In the genomic region with DNA sequence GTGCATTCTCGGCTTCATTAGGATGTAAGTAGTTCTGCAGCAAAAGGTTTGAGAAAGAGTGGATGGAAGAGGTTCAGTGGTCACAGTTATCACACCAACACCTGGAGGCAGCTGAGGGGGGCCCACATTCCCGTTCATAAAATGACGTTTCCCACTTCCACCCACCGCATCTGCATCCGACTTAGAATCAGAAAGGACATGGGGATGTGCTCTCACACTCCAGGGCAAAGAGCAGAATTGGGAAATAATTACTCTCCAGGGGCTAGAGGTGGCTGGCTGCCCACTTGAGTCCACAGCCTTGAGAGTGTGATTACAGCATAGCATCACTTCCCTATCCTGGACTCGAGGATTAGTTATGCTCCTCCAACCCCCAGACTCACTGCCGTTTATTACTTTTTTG, we compare ENCODE assay signal across 23 cellular contexts.
"Had no signal": no experiment of that assay in that cellular context is flagged by ENCODE, and none has a peak within 500 bp of the region (broad histone marks: within the 10 kb centered on the region; RNA-seq: fewer than 3 reads in every experiment).

No MANE protein-coding gene starts in this region.

- H3K27me3 ChIP-seq: ascending aorta, esophagus muscularis mucosa, foreskin keratinocyte, stomach had no signal

- H3K27me3 Mint-ChIP-seq: activated CD4-positive, alpha-beta T cell treated with anti-CD3 and anti-CD28 coated beads, Interleukin-2, amount 10 ng/mL, durations not matched to agents 24 days and 14 days; activated naive CD4-positive, alpha-beta T cell treated with anti-CD3 and anti-CD28 coated beads, Interleukin-2, amount 10 ng/mL, durations not matched to agents 7 days and 5 days; dendritic cell treated with granulocyte-macrophage colony-stimulating factor and Interleukin-4, amounts not matched to agents 40 ng/mL and 50 ng/mL, for 4 days; progenitor cell of endocrine pancreas had no signal

- H3K27ac ChIP-seq: ascending aorta, esophagus muscularis mucosa, foreskin keratinocyte, stomach had no signal

- H3K36me3 Mint-ChIP-seq: stimulated activated effector memory CD8-positive, alpha-beta T cell treated with anti-CD3 and anti-CD28 coated beads, Interleukin-12 subunit alpha, Interleukin-12 subunit beta, amount 100 ng/mL, for 72 hours had no signal

- H3K4me2 ChIP-seq: smooth muscle cell had no signal

- ATAC-seq: activated CD8-positive, alpha-beta T cell treated with anti-CD3 and anti-CD28 coated beads, Interleukin-2, amount 10 ng/mL, durations not matched to agents 7 days and 5 days; activated T-cell treated with anti-CD3 and anti-CD28 coated beads, Interleukin-2, amount 50 U/mL, for 4 hours; foreskin keratinocyte; stimulated activated effector memory CD8-positive, alpha-beta T cell treated with anti-CD3 and anti-CD28 coated beads, Interleukin-12 subunit alpha, Interleukin-12 subunit beta, amount 100 ng/mL, for 72 hours had no signal

- H3K36me3 ChIP-seq: ascending aorta, esophagus muscularis mucosa had no signal

- H3K4me3 ChIP-seq: ascending aorta, esophagus muscularis mucosa, smooth muscle cell, stomach had no signal

- H3K4me1 ChIP-seq: ascending aorta, esophagus muscularis mucosa, foreskin keratinocyte, stomach had no signal

- H3K9me3 Mint-ChIP-seq: activated CD4-positive, alpha-beta T cell treated with anti-CD3 and anti-CD28 coated beads, Interleukin-2, amount 10 ng/mL, durations not matched to agents 24 days and 14 days; activated T-cell treated with anti-CD3 and anti-CD28 coated beads, Interleukin-2, amount 50 U/mL, for 4 hours; dendritic cell treated with granulocyte-macrophage colony-stimulating factor and Interleukin-4, amounts not matched to agents 40 ng/mL and 50 ng/mL, for 4 days; stimulated activated effector memory CD8-positive, alpha-beta T cell treated with anti-CD3 and anti-CD28 coated beads, Interleukin-12 subunit alpha, Interleukin-12 subunit beta, amount 100 ng/mL, for 72 hours had no signal

- DNase-seq: activated CD4-positive, alpha-beta T cell treated with anti-CD3 and anti-CD28 coated beads, Interleukin-2, amount 10 ng/mL, durations not matched to agents 24 days and 14 days; activated CD8-positive, alpha-beta memory T cell treated with anti-CD3 and anti-CD28 coated beads, Interleukin-2, amount 50 U/mL, for 4 hours; activated CD8-positive, alpha-beta T cell treated with anti-CD3 and anti-CD28 coated beads, Interleukin-2, amount 10 ng/mL, durations not matched to agents 7 days and 5 days; activated naive CD4-positive, alpha-beta T cell treated with anti-CD3 and anti-CD28 coated beads, Interleukin-2, amount 10 ng/mL, durations not matched to agents 7 days and 5 days; activated T-cell treated with anti-CD3 and anti-CD28 coated beads, Interleukin-2, amount 50 U/mL, for 4 hours; cerebellar nuclear complex; effector CD8-positive, alpha-beta T cell; foreskin keratinocyte; hippocampal formation; left cardiac atrium; occipital lobe; stimulated activated CD4-positive, alpha-beta T cell treated with anti-CD3 and anti-CD28 coated beads, Interleukin-4, amount 100 ng/mL, for 24 hours; stomach; T1000; trophoblast cell had no signal

- FAIRE-seq: endothelial cell of umbilical vein, islet of Langerhans had no signal

- H3K4me3 Mint-ChIP-seq: activated CD4-positive, alpha-beta T cell treated with anti-CD3 and anti-CD28 coated beads, Interleukin-2, amount 10 ng/mL, durations not matched to agents 24 days and 14 days; activated CD8-positive, alpha-beta T cell treated with anti-CD3 and anti-CD28 coated beads, Interleukin-2, amount 10 ng/mL, durations not matched to agents 7 days and 5 days; activated naive CD4-positive, alpha-beta T cell treated with anti-CD3 and anti-CD28 coated beads, Interleukin-2, amount 10 ng/mL, durations not matched to agents 7 days and 5 days; activated T-cell treated with anti-CD3 and anti-CD28 coated beads, Interleukin-2, amount 50 U/mL, for 4 hours; dendritic cell treated with granulocyte-macrophage colony-stimulating factor and Interleukin-4, amounts not matched to agents 40 ng/mL and 50 ng/mL, for 4 days; stimulated activated effector memory CD8-positive, alpha-beta T cell treated with anti-CD3 and anti-CD28 coated beads, Interleukin-12 subunit alpha, Interleukin-12 subunit beta, amount 100 ng/mL, for 72 hours had no signal

- H3K27ac Mint-ChIP-seq: activated CD4-positive, alpha-beta T cell treated with anti-CD3 and anti-CD28 coated beads, Interleukin-2, amount 10 ng/mL, durations not matched to agents 24 days and 14 days; activated CD8-positive, alpha-beta T cell treated with anti-CD3 and anti-CD28 coated beads, Interleukin-2, amount 10 ng/mL, durations not matched to agents 7 days and 5 days; activated naive CD4-positive, alpha-beta T cell treated with anti-CD3 and anti-CD28 coated beads, Interleukin-2, amount 10 ng/mL, durations not matched to agents 7 days and 5 days; dendritic cell treated with granulocyte-macrophage colony-stimulating factor and Interleukin-4, amounts not matched to agents 40 ng/mL and 50 ng/mL, for 4 days; progenitor cell of endocrine pancreas; stimulated activated effector memory CD8-positive, alpha-beta T cell treated with anti-CD3 and anti-CD28 coated beads, Interleukin-12 subunit alpha, Interleukin-12 subunit beta, amount 100 ng/mL, for 72 hours had no signal
